ENCODE assay signal across 27 cellular contexts in the genomic region with DNA sequence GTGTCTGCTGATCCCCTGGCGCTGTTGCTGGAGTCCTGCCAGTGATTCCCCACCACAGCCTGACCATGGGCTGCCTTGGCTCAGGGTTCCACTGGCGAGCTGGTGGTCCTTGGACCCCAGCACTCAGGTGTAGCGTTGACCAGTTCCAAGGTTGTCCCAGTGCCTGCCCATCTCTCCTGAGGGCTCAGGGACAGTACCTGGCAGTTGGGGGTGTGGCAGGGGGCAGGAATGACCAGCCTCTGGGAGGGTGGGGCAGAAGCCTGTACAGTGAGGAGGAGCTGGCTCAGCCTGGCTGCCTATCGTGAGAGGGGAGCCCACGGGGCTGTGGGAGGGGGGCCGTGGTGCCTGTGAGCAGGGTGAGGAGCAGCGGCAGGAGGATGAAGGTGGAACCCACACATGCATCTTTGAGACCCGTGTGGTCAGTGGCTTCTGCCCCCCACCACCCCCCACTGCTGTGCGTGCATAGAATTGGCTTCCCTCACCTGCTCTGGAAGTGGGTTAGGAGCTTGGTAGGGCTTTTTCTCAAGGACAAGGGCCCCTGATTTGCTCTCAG.
"Had no signal": no experiment of that assay in that cellular context is flagged by ENCODE, and none has a peak within 500 bp of the region (broad histone marks: within the 10 kb centered on the region; RNA-seq: fewer than 3 reads in every experiment).

No MANE protein-coding gene starts in this region.

- H3K9ac ChIP-seq: neural progenitor cell had no signal

- H3K4me3 ChIP-seq: lung, neural progenitor cell, pancreas, prostate gland, skin epidermis, stomach, testis, thyroid gland, transverse colon, upper lobe of left lung, vagina had no signal

- H3K4me2 ChIP-seq: neural progenitor cell had no signal

- H2AFZ ChIP-seq: neural progenitor cell had no signal

- H3K9me3 ChIP-seq: pancreas, prostate gland, stomach, testis, thyroid gland, transverse colon, upper lobe of left lung, vagina had no signal

- H3K4me1 ChIP-seq: prostate gland, testis, thyroid gland, upper lobe of left lung had no signal

- H3K36me3 ChIP-seq: neural progenitor cell had no signal

- H3K27ac ChIP-seq: neural progenitor cell, pancreas, prostate gland, skin epidermis, stomach, testis, thyroid gland, transverse colon, upper lobe of left lung, vagina had no signal

- ATAC-seq: left lobe of liver; natural killer cell; pancreas; right cardiac atrium; sciatic nerve; stimulated activated naive B cell treated with anti-CD40 and anti-IgM and Interleukin-4, amounts not matched to agents 10 μg/mL and 1 μg/mL and 100 μg/mL, for 72 hours; stimulated activated naive CD8-positive, alpha-beta T cell treated with anti-CD3 and anti-CD28 coated beads, Interleukin-15, Interleukin-2, amounts not matched to agents 100 U/mL and 50 U/mL, for 24 hours had no signal

- H3K9me3 Mint-ChIP-seq: mesothelial cell of epicardium; naive B cell; natural killer cell; nephron progenitor cell; neural progenitor cell; stimulated activated naive B cell treated with anti-CD40 and anti-IgM and Interleukin-4, amounts not matched to agents 10 μg/mL and 1 μg/mL and 100 μg/mL, for 72 hours had no signal

- H3K27me3 ChIP-seq: neural progenitor cell, pancreas, stomach, testis, thyroid gland, transverse colon, upper lobe of left lung, vagina had no signal

- H3K4me1 Mint-ChIP-seq: mesothelial cell of epicardium, natural killer cell had no signal

- H3K4me3 Mint-ChIP-seq: mesothelial cell of epicardium; naive B cell; natural killer cell; nephron progenitor cell; neural progenitor cell; stimulated activated naive B cell treated with anti-CD40 and anti-IgM and Interleukin-4, amounts not matched to agents 10 μg/mL and 1 μg/mL and 100 μg/mL, for 72 hours had no signal

- H3K36me3 Mint-ChIP-seq: natural killer cell had no signal

- H3K27ac Mint-ChIP-seq: mesothelial cell of epicardium; natural killer cell; nephron progenitor cell; neural progenitor cell; stimulated activated naive B cell treated with anti-CD40 and anti-IgM and Interleukin-4, amounts not matched to agents 10 μg/mL and 1 μg/mL and 100 μg/mL, for 72 hours had no signal

- H3K27me3 Mint-ChIP-seq: naive B cell; stimulated activated naive B cell treated with anti-CD40 and anti-IgM and Interleukin-4, amounts not matched to agents 10 μg/mL and 1 μg/mL and 100 μg/mL, for 72 hours had no signal

- DNase-seq: islet precursor cell; mesendoderm; naive B cell; natural killer cell; nephron progenitor cell; retina; stimulated activated CD4-positive, alpha-beta T cell treated with anti-CD3 and anti-CD28 coated beads, Interleukin-12 subunit alpha, Interleukin-12 subunit beta, amount 100 ng/mL, for 4 hours; stimulated activated CD4-positive, alpha-beta T cell treated with anti-CD3 and anti-CD28 coated beads, Interleukin-15, amount 100 ng/mL, for 24 hours; stimulated activated CD4-positive, alpha-beta T cell treated with anti-CD3 and anti-CD28 coated beads, Interleukin-2, amount 100 ng/mL, for 24 hours; stimulated activated CD4-positive, alpha-beta T cell treated with anti-CD3 and anti-CD28 coated beads, Interleukin-4, amount 100 ng/mL, for 1 hour; stimulated activated naive B cell treated with anti-CD40 and anti-IgM and Interleukin-4, amounts not matched to agents 10 μg/mL and 1 μg/mL and 100 μg/mL, for 72 hours; stimulated activated naive CD8-positive, alpha-beta T cell treated with anti-CD3 and anti-CD28 coated beads, Interleukin-15, Interleukin-2, amounts not matched to agents 100 U/mL and 50 U/mL, for 24 hours; stomach; testis; thyroid gland; transverse colon had no signal
